30 cellular contexts compared by ENCODE assay signal in genomic region chr13:65943024-65943423, GRCh38.
DNase-seq lines count a peak whose midpoint lies in the region; ATAC-seq, FAIRE-seq and TF ChIP-seq lines count a peak whose summit lies in the region.
"Had no signal": no experiment of that assay in that cellular context is flagged by ENCODE, and none has a peak within 500 bp of the region (broad histone marks: within the 10 kb centered on the region; RNA-seq: fewer than 3 reads in every experiment).

No MANE protein-coding gene starts in this region.

- H3K27ac ChIP-seq in astrocyte (ENCODE audit: low read depth, low read length) (no peak overlapping the region), ovary (no peak overlapping the region)
- H3K27ac ChIP-seq: epithelial cell of prostate, hepatocyte, psoas muscle, skin epidermis had no signal

- intact Hi-C loops in Right ventricle myocardium superior (cut with DNase I) (no loop called here), cardiac septum (cut with DNase I) (no loop called here), ovary (cut with DNase I) (no loop called here)

- no peaks in the 10 kb centered on the region for H4K20me1 ChIP-seq in astrocyte (ENCODE audit: insufficient read depth, low read length)

- H3K27me3 ChIP-seq in astrocyte (ENCODE audit: insufficient read depth, low read length) (no peaks in the 10 kb centered on the region), ovary (no peaks in the 10 kb centered on the region)
- H3K27me3 ChIP-seq: ascending aorta, hepatocyte, uterus had no signal

- DNase-seq in Right ventricle myocardium superior: no peak
- DNase-seq in cardiac septum (ENCODE audit: low spot score): no peak
- peak; percentile 52 for DNase-seq in astrocyte (ENCODE audit: low read depth)
- peak; percentile 83 for DNase-seq in fibroblast of the aortic adventitia (ENCODE audit: low read depth)
- no peak for DNase-seq in ovary
- no peak for DNase-seq in NCI-H510A (lab: John Stamatoyannopoulos, UW)
- DNase-seq in stimulated activated CD8-positive, alpha-beta memory T cell treated with anti-CD3 and anti-CD28 coated beads, Interleukin-4, amount 100 ng/mL, for 48 hours: no peak
- DNase-seq in COLO829 (ENCODE audit: low spot score): no peak
- DNase-seq: activated CD4-positive, alpha-beta memory T cell treated with anti-CD3 and anti-CD28 coated beads, Interleukin-2, amount 10 ng/mL, durations not matched to agents 7 days and 5 days; activated CD4-positive, CD25-positive, alpha-beta regulatory T cell treated with anti-CD3 and anti-CD28 coated beads, Interleukin-2, amount 50 U/mL, for 72 hours; activated CD8-positive, alpha-beta memory T cell treated with anti-CD3 and anti-CD28 coated beads, Interleukin-2, amount 50 U/mL, for 48 hours; effector CD4-positive, alpha-beta T cell; left cardiac atrium; mesendoderm; NCI-H1105; NCI-H187 treated with DMSO at 0.1 percent for 48 hours; NCI-H748 treated with DMSO at 0.1 percent for 48 hours; psoas muscle had no signal

- H3K27me3 Mint-ChIP-seq in astrocyte (ENCODE audit: low read depth, unreplicated experiment): no peaks in the 10 kb centered on the region
- H3K27me3 Mint-ChIP-seq: activated CD4-positive, alpha-beta memory T cell treated with anti-CD3 and anti-CD28 coated beads, Interleukin-2, amount 10 ng/mL, durations not matched to agents 7 days and 5 days; activated T-helper 17 cell treated with anti-CD3 and anti-CD28 coated beads, Interleukin-2, amount 50 U/mL, for 72 hours; stimulated activated naive CD8-positive, alpha-beta T cell treated with anti-CD3 and anti-CD28 coated beads, Interleukin-15, Interleukin-2, amounts not matched to agents 100 ng/mL and 50 ng/mL, for 24 hours had no signal

- no peak overlapping the region for H2AFZ ChIP-seq in astrocyte (ENCODE audit: low read depth, low read length)
- H2AFZ ChIP-seq: hepatocyte had no signal

- H3K79me2 ChIP-seq in astrocyte (ENCODE audit: insufficient read depth, low read length): no peaks in the 10 kb centered on the region
- H3K79me2 ChIP-seq: hepatocyte had no signal

- H3K9ac ChIP-seq in astrocyte (ENCODE audit: low read length): no peak overlapping the region

- no peak for TF ChIP-seq POLR2A in ovary (IDR thresholded peaks at IDR 0.05)

- no peaks in the 10 kb centered on the region for H3K36me3 ChIP-seq in astrocyte (ENCODE audit: insufficient read depth, low read length)
- no peaks in the 10 kb centered on the region for H3K36me3 ChIP-seq in ovary
- H3K36me3 ChIP-seq: ascending aorta, uterus had no signal

- no peak overlapping the region for H3K4me2 ChIP-seq in astrocyte (ENCODE audit: low read length)
- H3K4me2 ChIP-seq: hepatocyte had no signal

- H3K4me3 ChIP-seq in astrocyte (ENCODE audit: insufficient read depth, low read depth, low read length) (no peak overlapping the region), fibroblast of the aortic adventitia (ENCODE audit: low read depth, low read length) (no peak overlapping the region), ovary (no peak overlapping the region)
- H3K4me3 ChIP-seq: ascending aorta, hepatocyte, psoas muscle, skin epidermis, uterus had no signal

- no peak overlapping the region for H3K4me3 Mint-ChIP-seq in astrocyte (ENCODE audit: unreplicated experiment)
- H3K4me3 Mint-ChIP-seq: activated CD4-positive, alpha-beta memory T cell treated with anti-CD3 and anti-CD28 coated beads, Interleukin-2, amount 10 ng/mL, durations not matched to agents 7 days and 5 days; activated T-helper 17 cell treated with anti-CD3 and anti-CD28 coated beads, Interleukin-2, amount 50 U/mL, for 72 hours; stimulated activated naive CD8-positive, alpha-beta T cell treated with anti-CD3 and anti-CD28 coated beads, Interleukin-15, Interleukin-2, amounts not matched to agents 100 ng/mL and 50 ng/mL, for 24 hours; T-helper 1 cell treated with Interleukin-12 subunit alpha and Interleukin-12 subunit beta and Interleukin-4 antibody, amounts not matched to agents 30 μg/mL and 1 μg/mL, for 36 hours had no signal

- FAIRE-seq in astrocyte (lab: Jason Lieb, UNC): no peak
- FAIRE-seq: frontal cortex, H54, TTC549 had no signal

- H3K4me1 ChIP-seq in astrocyte (ENCODE audit: insufficient read depth, low read length) (no peaks in the 10 kb centered on the region), ovary (ENCODE audit: insufficient read depth) (no peaks in the 10 kb centered on the region)
- H3K4me1 ChIP-seq: psoas muscle had no signal

- H3K27ac Mint-ChIP-seq in astrocyte (ENCODE audit: unreplicated experiment): no peak overlapping the region
- H3K27ac Mint-ChIP-seq: activated CD4-positive, alpha-beta memory T cell treated with anti-CD3 and anti-CD28 coated beads, Interleukin-2, amount 10 ng/mL, durations not matched to agents 7 days and 5 days; activated naive CD4-positive, alpha-beta T cell treated with anti-CD3 and anti-CD28 coated beads, Interleukin-2, amount 50 U/mL, for 72 hours; activated T-helper 17 cell treated with anti-CD3 and anti-CD28 coated beads, Interleukin-2, amount 50 U/mL, for 72 hours; stimulated activated naive CD8-positive, alpha-beta T cell treated with anti-CD3 and anti-CD28 coated beads, Interleukin-15, Interleukin-2, amounts not matched to agents 100 ng/mL and 50 ng/mL, for 24 hours; T-helper 1 cell treated with Interleukin-12 subunit alpha and Interleukin-12 subunit beta and Interleukin-4 antibody, amounts not matched to agents 30 μg/mL and 1 μg/mL, for 36 hours had no signal

- no peak for TF ChIP-seq EP300 in ovary (IDR thresholded peaks at IDR 0.05)

- peak; percentile 58 for ATAC-seq in Right ventricle myocardium superior (ENCODE audit: poor library complexity)
- ATAC-seq: activated naive CD4-positive, alpha-beta T cell treated with anti-CD3 and anti-CD28 coated beads, Interleukin-2, amount 50 U/mL, for 72 hours; activated T-helper 17 cell treated with anti-CD3 and anti-CD28 coated beads, Interleukin-2, amount 50 U/mL, for 72 hours; psoas muscle had no signal

- 12 to 24% (median 18%) methylated on average over 1 of the region's 1 CpG for WGBS in ovary, 3 donors

- TF ChIP-seq CTCF in astrocyte (IDR thresholded peaks at IDR 0.05; ENCODE audit: insufficient read depth, low read depth, low read length): no peak
- TF ChIP-seq CTCF in fibroblast of the aortic adventitia (IDR thresholded peaks at IDR 0.05; ENCODE audit: insufficient read depth, low read length): no peak
- no peak for TF ChIP-seq CTCF in ovary (IDR thresholded peaks at IDR 0.05)

- H3K4me1 Mint-ChIP-seq in astrocyte (ENCODE audit: low read depth, unreplicated experiment): no peaks in the 10 kb centered on the region
- H3K4me1 Mint-ChIP-seq: activated CD4-positive, alpha-beta memory T cell treated with anti-CD3 and anti-CD28 coated beads, Interleukin-2, amount 10 ng/mL, durations not matched to agents 7 days and 5 days; activated T-helper 17 cell treated with anti-CD3 and anti-CD28 coated beads, Interleukin-2, amount 50 U/mL, for 72 hours had no signal

- H3K36me3 Mint-ChIP-seq in astrocyte (ENCODE audit: low read depth, unreplicated experiment): no peaks in the 10 kb centered on the region
- H3K36me3 Mint-ChIP-seq: activated naive CD4-positive, alpha-beta T cell treated with anti-CD3 and anti-CD28 coated beads, Interleukin-2, amount 50 U/mL, for 72 hours had no signal

- H3K9me3 ChIP-seq in astrocyte (ENCODE audit: insufficient read depth, low read depth, low read length) (no peaks in the 10 kb centered on the region), ovary (no peaks in the 10 kb centered on the region)
- H3K9me3 ChIP-seq: ascending aorta, psoas muscle, uterus had no signal

- H3K9me3 Mint-ChIP-seq in astrocyte (ENCODE audit: unreplicated experiment): no peaks in the 10 kb centered on the region
- H3K9me3 Mint-ChIP-seq: T-helper 1 cell treated with Interleukin-12 subunit alpha and Interleukin-12 subunit beta and Interleukin-4 antibody, amounts not matched to agents 30 μg/mL and 1 μg/mL, for 36 hours had no signal

Comparison
In these comparisons a context has a peak if more than half of its experiments do, and no peak if none do; other contexts are left out.
1. DNase-seq: peak in astrocyte (single experiment) and fibroblast of the aortic adventitia (single experiment); none in Right ventricle myocardium superior (single experiment), cardiac septum (single experiment), ovary (0 of 5), NCI-H510A (single experiment), stimulated activated CD8-positive, alpha-beta memory T cell treated with anti-CD3 and anti-CD28 coated beads, Interleukin-4, amount 100 ng/mL, for 48 hours (single experiment) and COLO829 (single experiment).